In genomic region chr17:80826346-80826954, GRCh38 we compare ENCODE assay signal across 1 cellular context.
TF ChIP-seq lines count a peak whose summit lies in the region.

No MANE protein-coding gene starts in this region.

TF ChIP-seq in GM23338, 12 proteins besides CTCF, POLR2A, EP300 and RAD21 (continued from another document):
- no peak for TF ChIP-seq REST (IDR thresholded peaks at IDR 0.05; ENCODE audit: unreplicated experiment)
